8 cellular contexts compared by ENCODE assay signal in genomic region chr5:62305715-62306493, GRCh38. TPM values are rescaled to one million over a fixed set of nuclear protein-coding genes. Genes with fewer than 3 reads are reported as not detected.
DNase-seq lines count a peak whose midpoint lies in the region; ATAC-seq, FAIRE-seq and TF ChIP-seq lines count a peak whose summit lies in the region.

Gene KIF2A, plus strand, starts transcription at chr5:62306206. Its CDS starts 267 bp downstream, at chr5:62306473.

- peak; percentile 83 for FAIRE-seq in GM19239 (lab: Jason Lieb, UNC)

- peak within 1 kb of the TSS; percentile 89 for H3K4me3 Mint-ChIP-seq in chondrocyte (ENCODE audit: unreplicated experiment)

- no peaks in the 10 kb centered on the region for H3K27me3 Mint-ChIP-seq in chondrocyte (ENCODE audit: low read depth)

- peak within 1 kb of the TSS; percentile 93 for H3K27ac Mint-ChIP-seq in chondrocyte (ENCODE audit: unreplicated experiment)

- TF ChIP-seq CTCF in BJ (IDR thresholded peaks at IDR 0.05; ENCODE audit: insufficient read depth, low read depth, low read length) (peak; percentile 16; the same call in 1 of the 2 replicates), chondrocyte (IDR thresholded peaks at IDR 0.05) (peak; percentile 40), kidney epithelial cell (IDR thresholded peaks at IDR 0.05; ENCODE audit: insufficient read depth, low read length, poor library complexity, severe bottlenecking) (no peak)

- DNase-seq in BJ (ENCODE audit: low read depth) (peak; percentile 66), GM19239 (ENCODE audit: insufficient read length, low spot score) (peak; percentile 92), NCI-H510A treated with DMSO at 0.1 percent for 48 hours (lab: John Stamatoyannopoulos, UW) (peak; percentile 94), chondrocyte (ENCODE audit: low spot score) (peak; percentile 94), kidney epithelial cell (ENCODE audit: low read depth) (peak; percentile 49)
- peak; percentile 84 to 86 for DNase-seq in activated CD4-positive, alpha-beta T cell treated with anti-CD3 and anti-CD28 coated beads for 24 hours (ENCODE audit: low read depth in 2 of 2)
- peak; percentile 94 for DNase-seq in stimulated activated CD4-positive, alpha-beta T cell treated with anti-CD3 and anti-CD28 coated beads, Interleukin-15, amount 100 ng/mL, for 24 hours

- H3K4me3 ChIP-seq in BJ (ENCODE audit: low read depth, low read length) (peak within 1 kb of the TSS; percentile 97), kidney epithelial cell (ENCODE audit: low read depth, low read length) (peak within 1 kb of the TSS; percentile 99)

- H3K27me3 ChIP-seq in BJ (ENCODE audit: control insufficient read depth, insufficient read depth, low read length) (no peaks in the 10 kb centered on the region), kidney epithelial cell (ENCODE audit: control insufficient read depth, insufficient read depth, low read length) (no peaks in the 10 kb centered on the region)

- no peaks in the 10 kb centered on the region for H3K36me3 Mint-ChIP-seq in chondrocyte (ENCODE audit: low read depth)

- H3K36me3 ChIP-seq in BJ (ENCODE audit: control insufficient read depth, insufficient read depth, low read length) = no peaks in the 10 kb centered on the region
- no peaks in the 10 kb centered on the region for H3K36me3 ChIP-seq in kidney epithelial cell (ENCODE audit: control insufficient read depth, insufficient read depth, low read length)

- CTCF ChIA-PET in BJ (lab: Yijun Ruan, JAX) = interaction anchor here (1.2 to 1.4 kb wide), 2 partner anchors 47 to 49 kb away, joined by 3 to 7 read pairs; no protein-coding TSS in a partner anchor

- ATAC-seq in HG03442 (IDR thresholded peaks at IDR 0.05; ENCODE audit: unreplicated experiment) = peak; percentile 88

- H3K4me1 Mint-ChIP-seq in chondrocyte (ENCODE audit: low read depth) = peaks cover 37% of the 10 kb centered on the region

- POLR2A ChIA-PET in BJ (lab: Charles Lee) = no interaction called here

- H3K9me3 Mint-ChIP-seq in chondrocyte (ENCODE audit: low read depth) = no peaks in the 10 kb centered on the region

RNA-seq across cellular contexts. Expression of gene KIF2A, which starts in this region (rescaled TPM):
- polyA plus RNA-seq in BJ (2011; rRNA removed) = 11.6 and 28.5 TPM in 2 replicates
- polyA minus RNA-seq in BJ (2011; rRNA and poly(A)+ RNA removed) = 12.6 and 19.9 TPM in 2 replicates
- total RNA-seq in chondrocyte (34.5 to 37.7 TPM (median 37.3 TPM) in 3 replicates), kidney epithelial cell (51.3 and 53.4 TPM in 2 replicates)

Comparison
In these comparisons a context has a peak if more than half of its experiments do, and no peak if none do; other contexts are left out.
1. Peak in every context shown above with its lines: DNase-seq, ATAC-seq and H3K4me3 ChIP-seq.